ENCODE assay signal across 14 cellular contexts in the genomic region with DNA sequence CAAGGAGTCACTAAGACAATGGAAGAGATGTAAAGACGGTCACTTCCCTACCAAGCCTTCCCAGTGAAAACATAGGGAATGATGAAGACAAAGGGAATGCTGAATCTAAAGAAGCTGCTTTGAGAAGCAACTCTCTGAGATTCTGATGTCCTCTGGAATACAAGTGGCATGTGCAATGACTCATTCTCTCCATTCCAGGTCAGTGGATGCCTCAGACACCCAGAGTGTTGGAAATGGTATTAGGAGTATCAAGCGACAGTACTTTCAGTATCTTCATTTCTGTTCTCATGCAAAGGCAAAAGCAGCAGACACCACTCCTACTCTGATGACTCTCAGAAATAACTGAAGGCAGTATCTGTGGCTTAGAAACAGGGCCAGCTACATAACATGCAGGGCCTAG.
DNase-seq lines count a peak whose midpoint lies in the region; ATAC-seq and TF ChIP-seq lines count a peak whose summit lies in the region.
"Had no signal": no experiment of that assay in that cellular context is flagged by ENCODE, and none has a peak within 500 bp of the region (broad histone marks: within the 10 kb centered on the region; RNA-seq: fewer than 3 reads in every experiment).

No MANE protein-coding gene starts in this region.

- TF ChIP-seq CTCF in RWPE2 (IDR thresholded peaks at IDR 0.05; ENCODE audit: poor library complexity, severe bottlenecking) (no peak), foreskin keratinocyte (conservative IDR thresholded peaks at IDR 0.05) (no peak), dorsolateral prefrontal cortex (IDR thresholded peaks at IDR 0.05 in 54 of 56, conservative IDR thresholded peaks at IDR 0.05 in 2 of 56; ENCODE audit: low read depth in 1 of 56, partially characterized antibody in 56 of 56) (no peak)

- H3K9me3 ChIP-seq in RWPE2 (ENCODE audit: severe bottlenecking) = no peaks in the 10 kb centered on the region
- H3K9me3 ChIP-seq: tibial nerve had no signal

- H3K36me3 ChIP-seq in RWPE2 (ENCODE audit: low read depth) = no peaks in the 10 kb centered on the region
- H3K36me3 ChIP-seq: tibial nerve had no signal

- ATAC-seq in RWPE2 (ENCODE audit: low read depth) = peak; percentile 31; the same call in 1 of the 3 replicates
- peak; percentile 54 for ATAC-seq in foreskin keratinocyte
- ATAC-seq in HG03095 (IDR thresholded peaks at IDR 0.05; ENCODE audit: unreplicated experiment) = no peak
- ATAC-seq: CD8-positive, alpha-beta T cell; K562 had no signal

- H3K4me1 ChIP-seq in RWPE2 (ENCODE audit: insufficient read depth, poor library complexity, severe bottlenecking) (no peaks in the 10 kb centered on the region), foreskin keratinocyte (no peaks in the 10 kb centered on the region)

- no peak overlapping the region for H3K4me3 ChIP-seq in RWPE2 (ENCODE audit: severe bottlenecking)
- H3K4me3 ChIP-seq in dorsolateral prefrontal cortex = no peak overlapping the region
- H3K4me3 ChIP-seq: K562, tibial nerve had no signal

- DNase-seq in DMS 273 (lab: John Stamatoyannopoulos, UW; ENCODE audit: unreplicated experiment) = peak; percentile 41
- no peak for DNase-seq in DMS 273 treated with DMSO at 0.1 percent for 48 hours (lab: John Stamatoyannopoulos, UW)
- DNase-seq in RWPE2 (ENCODE audit: low spot score) = no peak
- peak in 1 of 2 donors; percentile 25 for DNase-seq in foreskin keratinocyte
- peak; percentile 38 for DNase-seq in non-pigmented ciliary epithelial cell (ENCODE audit: low read depth)
- no peak for DNase-seq in NCI-H1105 (lab: John Stamatoyannopoulos, UW)
- DNase-seq in dorsolateral prefrontal cortex = no peak
- DNase-seq: CD8-positive, alpha-beta T cell; NCI-H1694 treated with DMSO at 0.1 percent for 48 hours; stimulated activated CD4-positive, alpha-beta T cell treated with anti-CD3 and anti-CD28 coated beads, Interleukin-1b, Interleukin-23, amount 100 ng/mL, for 48 hours had no signal

- no peaks in the 10 kb centered on the region for H3K27me3 ChIP-seq in RWPE2 (ENCODE audit: insufficient read depth, poor library complexity, severe bottlenecking)
- H3K27me3 ChIP-seq in foreskin keratinocyte = no peaks in the 10 kb centered on the region
- no peaks in the 10 kb centered on the region for H3K27me3 ChIP-seq in dorsolateral prefrontal cortex
- H3K27me3 ChIP-seq: tibial nerve had no signal

- intact Hi-C loops in dorsolateral prefrontal cortex (cut with DNase I) = no loop called here

- H3K27ac ChIP-seq in RWPE2 (ENCODE audit: poor library complexity, severe bottlenecking) = no peak overlapping the region
- H3K27ac ChIP-seq in foreskin keratinocyte = no peak overlapping the region
- peak overlapping the region in 1 of 59 donors; percentile 26 for H3K27ac ChIP-seq in dorsolateral prefrontal cortex
- H3K27ac ChIP-seq: 22Rv1, tibial nerve had no signal

Comparison
In these comparisons a context has a peak if more than half of its experiments do, and no peak if none do; other contexts are left out.
1. DNase-seq: peak in DMS 273 (single experiment) and non-pigmented ciliary epithelial cell (single experiment); none in DMS 273 treated with DMSO at 0.1 percent for 48 hours (single experiment), RWPE2 (single experiment), NCI-H1105 (single experiment) and dorsolateral prefrontal cortex (0 of 10).